Comparison of ENCODE assay signal across 9 cellular contexts in genomic region chr16:31455601-31456314, GRCh38. TPM values are rescaled to one million over a fixed set of nuclear protein-coding genes. Genes with fewer than 3 reads are reported as not detected.
DNase-seq lines count a peak whose midpoint lies in the region; ATAC-seq and TF ChIP-seq lines count a peak whose summit lies in the region.
"Had no signal": no experiment of that assay in that cellular context is flagged by ENCODE, and none has a peak within 500 bp of the region (broad histone marks: within the 10 kb centered on the region; RNA-seq: fewer than 3 reads in every experiment).

No MANE protein-coding gene starts in this region.

- peak overlapping the region; percentile 7 for H3K4me3 Mint-ChIP-seq in activated CD4-positive, alpha-beta T cell treated with anti-CD3 and anti-CD28 coated beads, Interleukin-2, amount 10 ng/mL, durations not matched to agents 7 days and 5 days

- peaks cover 15% of the 10 kb centered on the region for H3K36me3 Mint-ChIP-seq in activated CD4-positive, alpha-beta T cell treated with anti-CD3 and anti-CD28 coated beads, Interleukin-2, amount 10 ng/mL, durations not matched to agents 7 days and 5 days (ENCODE audit: low read depth)

- H3K9me3 Mint-ChIP-seq in activated CD4-positive, alpha-beta T cell treated with anti-CD3 and anti-CD28 coated beads, Interleukin-2, amount 10 ng/mL, durations not matched to agents 7 days and 5 days: no peaks in the 10 kb centered on the region

- in situ Hi-C loops in ACHN (cut with HindIII; ENCODE audit: low pct_ligation_motif_present, low pct_unique_long_range_greater_than_20kb, low sequenced_read_pairs): no loop called here

- peak; percentile 41 for TF ChIP-seq CTCF in GM12865 (IDR thresholded peaks at IDR 0.05; ENCODE audit: insufficient read depth, low read depth, low read length, missing control alignments)

- ATAC-seq in GM21515 (IDR thresholded peaks at IDR 0.05; ENCODE audit: unreplicated experiment): no peak
- ATAC-seq: left cardiac atrium had no signal

- DNase-seq in ACHN (peak; percentile 56), GM12865 (ENCODE audit: low read depth) (no peak), iPS-NIHi7 (ENCODE audit: extremely low spot score) (peak; percentile 18), globus pallidus (ENCODE audit: low spot score) (no peak), ecto neural progenitor cell (ENCODE audit: low spot score) (no peak), NCI-H1105 (lab: John Stamatoyannopoulos, UW) (no peak)
- peak; percentile 29 for DNase-seq in activated CD4-positive, alpha-beta T cell treated with anti-CD3 and anti-CD28 coated beads, Interleukin-2, amount 10 ng/mL, durations not matched to agents 7 days and 5 days
- DNase-seq: left cardiac atrium had no signal

- H3K4me3 ChIP-seq in GM12865 (ENCODE audit: low read depth, low read length): no peak overlapping the region

- POLR2A ChIA-PET in activated CD4-positive, alpha-beta T cell treated with anti-CD3 and anti-CD28 coated beads, Interleukin-2, amount 10 ng/mL, durations not matched to agents 7 days and 5 days (lab: Charles Lee): no interaction called here

- no peaks in the 10 kb centered on the region for H3K27me3 Mint-ChIP-seq in activated CD4-positive, alpha-beta T cell treated with anti-CD3 and anti-CD28 coated beads, Interleukin-2, amount 10 ng/mL, durations not matched to agents 7 days and 5 days

- CTCF ChIA-PET in activated CD4-positive, alpha-beta T cell treated with anti-CD3 and anti-CD28 coated beads, Interleukin-2, amount 10 ng/mL, durations not matched to agents 7 days and 5 days (lab: Charles Lee): interaction anchor here (0.7 to 1.8 kb wide), 9 partner anchors 11 to 314 kb away, joined by 3 to 7 read pairs (median 4); no protein-coding TSS in a partner anchor

- H3K4me1 Mint-ChIP-seq in activated CD4-positive, alpha-beta T cell treated with anti-CD3 and anti-CD28 coated beads, Interleukin-2, amount 10 ng/mL, durations not matched to agents 7 days and 5 days: peaks cover 53% of the 10 kb centered on the region

- peak overlapping the region; percentile 62 for H3K27ac Mint-ChIP-seq in activated CD4-positive, alpha-beta T cell treated with anti-CD3 and anti-CD28 coated beads, Interleukin-2, amount 10 ng/mL, durations not matched to agents 7 days and 5 days

RNA-seq across cellular contexts. Expression of gene ARMC5, which starts 3.5 kb away (rescaled TPM):
- total RNA-seq in activated CD4-positive, alpha-beta T cell treated with anti-CD3 and anti-CD28 coated beads, Interleukin-2, amount 10 ng/mL, durations not matched to agents 7 days and 5 days: 10 to 100 TPM; 11.4 to 12.3 TPM

RNA-seq across cellular contexts. Expression of gene ZNF843, which starts 13.2 kb away (rescaled TPM):
- total RNA-seq in activated CD4-positive, alpha-beta T cell treated with anti-CD3 and anti-CD28 coated beads, Interleukin-2, amount 10 ng/mL, durations not matched to agents 7 days and 5 days: under 1 TPM; 0.07 to 0.12 TPM

RNA-seq across cellular contexts. Expression of gene TGFB1I1, which starts 16.2 kb away (rescaled TPM):
- under 1 TPM; 0.20 to 0.48 TPM for total RNA-seq in activated CD4-positive, alpha-beta T cell treated with anti-CD3 and anti-CD28 coated beads, Interleukin-2, amount 10 ng/mL, durations not matched to agents 7 days and 5 days

RNA-seq across cellular contexts. Expression of gene SLC5A2, which starts 27.2 kb away (rescaled TPM):
- total RNA-seq in activated CD4-positive, alpha-beta T cell treated with anti-CD3 and anti-CD28 coated beads, Interleukin-2, amount 10 ng/mL, durations not matched to agents 7 days and 5 days: under 1 TPM in 1 of 2 experiments, not detected in 1; 0.52 TPM
- total RNA-seq: left cardiac atrium had no signal

RNA-seq across cellular contexts. Expression of gene COX6A2, which starts 27.6 kb away (rescaled TPM):
- not detected for total RNA-seq in activated CD4-positive, alpha-beta T cell treated with anti-CD3 and anti-CD28 coated beads, Interleukin-2, amount 10 ng/mL, durations not matched to agents 7 days and 5 days

Comparison
In these comparisons a context has a peak if more than half of its experiments do, and no peak if none do; other contexts are left out.
1. DNase-seq: peak in ACHN (single experiment), activated CD4-positive, alpha-beta T cell treated with anti-CD3 and anti-CD28 coated beads, Interleukin-2, amount 10 ng/mL, durations not matched to agents 7 days and 5 days (single experiment) and iPS-NIHi7 (single experiment); none in GM12865 (single experiment), globus pallidus (single experiment), ecto neural progenitor cell (single experiment) and NCI-H1105 (single experiment).